8 cellular contexts compared by ENCODE assay signal in the genomic region with DNA sequence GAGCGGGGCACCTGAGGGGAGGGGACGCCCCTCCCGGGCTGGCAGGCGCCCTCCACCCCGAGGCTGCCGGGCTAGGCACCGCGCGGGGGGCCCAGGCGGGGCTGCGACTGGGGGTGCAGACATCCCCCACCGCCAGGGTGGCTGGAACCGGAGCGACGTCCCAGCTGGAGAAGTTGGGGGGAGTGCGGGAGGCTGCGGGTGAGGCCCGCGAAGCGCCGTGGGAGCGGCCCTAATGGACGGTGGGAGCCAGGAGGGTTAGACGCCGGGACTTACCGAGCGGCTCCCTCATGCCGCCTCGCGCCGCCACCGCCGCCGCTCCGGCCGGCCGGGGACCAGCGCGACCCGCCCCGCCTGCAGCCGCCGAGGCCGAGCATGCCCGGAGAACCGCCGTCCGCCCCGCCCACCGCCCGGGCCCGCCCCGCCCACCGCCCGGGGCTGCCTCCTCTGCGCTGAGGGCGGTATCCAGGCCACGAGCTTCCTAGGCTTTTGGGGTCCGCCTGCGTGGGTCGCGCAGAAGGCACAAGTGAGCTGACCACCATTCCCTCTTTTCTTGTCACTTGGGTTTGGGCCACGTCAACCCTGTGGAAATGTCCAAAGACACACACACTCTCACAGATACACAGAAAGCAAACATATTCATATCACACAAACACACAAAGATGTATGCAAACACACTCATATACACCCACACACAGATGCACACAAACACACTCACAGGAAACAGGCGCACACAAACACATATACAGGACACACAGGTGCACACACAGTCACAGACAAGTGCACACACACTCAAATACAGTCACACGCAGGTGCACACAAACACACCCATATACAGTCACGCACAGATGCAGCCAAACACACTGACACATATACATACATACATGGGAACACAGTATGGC.
DNase-seq lines count a peak whose midpoint lies in the region; ATAC-seq and TF ChIP-seq lines count a peak whose summit lies in the region.

A gene with protein sequence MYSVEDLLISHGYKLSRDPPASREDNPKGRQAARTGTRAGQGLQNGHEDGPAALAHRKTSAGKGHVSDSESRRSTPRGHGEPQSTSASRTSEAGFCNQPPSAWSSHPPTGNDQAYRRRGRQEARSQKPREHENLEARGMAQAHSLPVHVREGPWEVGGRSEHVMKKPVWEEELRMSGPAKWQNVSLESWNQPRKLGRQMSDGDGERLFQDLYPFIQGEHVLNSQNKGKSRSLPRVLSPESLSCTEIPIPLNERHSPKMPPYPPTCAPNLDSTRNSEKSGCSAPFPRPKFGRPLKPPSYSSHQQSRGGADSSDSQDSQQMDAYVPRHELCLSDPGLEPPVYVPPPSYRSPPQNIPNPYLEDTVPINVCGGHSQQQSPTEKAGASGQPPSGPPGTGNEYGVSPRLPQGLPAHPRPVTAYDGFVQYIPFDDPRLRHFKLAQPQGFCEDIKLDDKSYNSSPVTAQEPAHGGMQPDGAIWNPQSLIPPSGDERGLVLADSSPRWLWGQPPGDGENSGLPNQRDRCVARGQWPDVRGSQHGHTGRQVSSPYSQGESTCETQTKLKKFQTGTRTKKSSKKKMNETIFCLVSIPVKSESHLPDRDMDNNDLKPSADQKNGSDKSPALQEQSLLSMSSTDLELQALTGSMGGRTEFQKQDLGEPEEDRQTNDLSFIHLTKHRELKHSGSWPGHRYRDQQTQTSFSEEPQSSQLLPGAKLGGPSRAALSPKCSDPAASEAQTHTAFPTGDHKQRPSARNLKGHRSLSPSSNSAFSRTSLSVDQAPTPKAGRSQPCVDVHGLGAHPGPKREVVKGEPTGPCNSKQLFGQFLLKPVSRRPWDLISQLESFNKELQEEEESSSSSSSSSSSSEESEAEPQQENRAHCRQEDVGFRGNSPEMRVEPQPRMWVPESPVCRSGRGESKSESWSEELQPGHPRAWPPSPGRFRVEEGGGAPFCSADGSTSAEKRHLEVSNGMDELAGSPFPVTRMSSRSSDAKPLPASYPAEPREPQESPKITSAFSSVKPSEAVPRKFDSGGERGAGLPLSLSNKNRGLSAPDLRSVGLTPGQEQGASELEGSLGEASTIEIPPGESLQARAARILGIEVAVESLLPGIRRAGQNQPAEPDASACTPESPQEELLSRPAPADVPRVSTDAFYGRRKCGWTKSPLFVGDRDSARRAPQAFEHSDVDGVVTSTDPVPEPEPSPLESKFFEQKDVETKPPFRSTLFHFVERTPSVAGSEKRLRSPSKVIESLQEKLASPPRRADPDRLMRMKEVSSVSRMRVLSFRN (N-terminal part only) (minus strand): TSS at position 378 of the 899 bp plus-strand sequence. CDS start 11,774 bp downstream, outside the sequence.

- H3K4me3 Mint-ChIP-seq in T-helper 2 cell treated with Interferon-gamma antibody and Interleukin-4, amounts not matched to agents 5 μg/mL and 100 μg/mL, for 36 hours = peak within 1 kb of the TSS; percentile 77

- peaks cover 3% of the 10 kb centered on the region for H3K36me3 Mint-ChIP-seq in T-helper 2 cell treated with Interferon-gamma antibody and Interleukin-4, amounts not matched to agents 5 μg/mL and 100 μg/mL, for 36 hours (ENCODE audit: low read depth)

- H3K27ac Mint-ChIP-seq in T-helper 2 cell treated with Interferon-gamma antibody and Interleukin-4, amounts not matched to agents 5 μg/mL and 100 μg/mL, for 36 hours = peak within 1 kb of the TSS; percentile 37

- peak within 1 kb of the TSS; percentile 94 for H3K27ac ChIP-seq in rectal smooth muscle tissue (ENCODE audit: low read depth, low read length)

- H3K27me3 ChIP-seq in GM06990 (replicated peaks; ENCODE audit: control insufficient read depth, insufficient read depth, low read length) = peaks cover 2% of the 10 kb centered on the region
- H3K27me3 ChIP-seq in rectal smooth muscle tissue (ENCODE audit: control insufficient read depth, insufficient read depth, low read length) = no peaks in the 10 kb centered on the region

- DNase-seq in GM06990 (ENCODE audit: extremely low read depth, insufficient read length) (peak; percentile 27), astrocyte of the spinal cord (ENCODE audit: low read depth, low spot score) (no peak), hypothalamus (lab: John Stamatoyannopoulos, UW) (peak in 30 of 51 donors; percentile 2 to 67 (median 27)), NCI-H2171 (lab: John Stamatoyannopoulos, UW) (no peak)
- DNase-seq in T-helper 2 cell treated with Interferon-gamma antibody and Interleukin-4, amounts not matched to agents 5 μg/mL and 100 μg/mL, for 36 hours (ENCODE audit: low spot score) = peak; percentile 63

- peak within 1 kb of the TSS; percentile 22 for H3K4me3 ChIP-seq in GM06990 (replicated peaks; ENCODE audit: low read depth, low read length)
- peak within 1 kb of the TSS; percentile 65 for H3K4me3 ChIP-seq in astrocyte of the spinal cord (ENCODE audit: low read depth, low read length)
- peak within 1 kb of the TSS; percentile 71 for H3K4me3 ChIP-seq in rectal smooth muscle tissue (ENCODE audit: low read length)

- in situ Hi-C loops in astrocyte of the spinal cord (cut with HindIII; ENCODE audit: low sequenced_read_pairs) = no loop called here

- peaks cover 28% of the 10 kb centered on the region for H3K4me1 Mint-ChIP-seq in T-helper 2 cell treated with Interferon-gamma antibody and Interleukin-4, amounts not matched to agents 5 μg/mL and 100 μg/mL, for 36 hours (ENCODE audit: low read depth)

- peak; percentile 74 for ATAC-seq in HG02970 (IDR thresholded peaks at IDR 0.05; ENCODE audit: low FRiP score, unreplicated experiment)
- ATAC-seq in GM21529 (IDR thresholded peaks at IDR 0.05; ENCODE audit: unreplicated experiment) = no peak

- peaks cover 16% of the 10 kb centered on the region for H3K4me1 ChIP-seq in rectal smooth muscle tissue (ENCODE audit: control insufficient read depth, insufficient read depth, low read length)

- no peak for TF ChIP-seq CTCF in GM06990 (IDR thresholded peaks at IDR 0.05; ENCODE audit: insufficient read depth, low read length, poor library complexity, severe bottlenecking)
- no peak for TF ChIP-seq CTCF in astrocyte of the spinal cord (IDR thresholded peaks at IDR 0.05; ENCODE audit: low read depth, low read length)

- no peaks in the 10 kb centered on the region for H3K36me3 ChIP-seq in GM06990 (ENCODE audit: control insufficient read depth, insufficient read depth, low read length)
- no peaks in the 10 kb centered on the region for H3K36me3 ChIP-seq in rectal smooth muscle tissue (ENCODE audit: control insufficient read depth, insufficient read depth, low read length)

- peaks cover 65% of the 10 kb centered on the region for H3K27me3 Mint-ChIP-seq in T-helper 2 cell treated with Interferon-gamma antibody and Interleukin-4, amounts not matched to agents 5 μg/mL and 100 μg/mL, for 36 hours (ENCODE audit: low read depth)

- H3K9ac ChIP-seq in rectal smooth muscle tissue (ENCODE audit: low read length) = peak within 1 kb of the TSS; percentile 36

- H3K9me3 Mint-ChIP-seq in T-helper 2 cell treated with Interferon-gamma antibody and Interleukin-4, amounts not matched to agents 5 μg/mL and 100 μg/mL, for 36 hours = no peaks in the 10 kb centered on the region

Comparison
In these comparisons a context has a peak if more than half of its experiments do, and no peak if none do; other contexts are left out.
1. DNase-seq: peak in GM06990 (single experiment), T-helper 2 cell treated with Interferon-gamma antibody and Interleukin-4, amounts not matched to agents 5 μg/mL and 100 μg/mL, for 36 hours (single experiment) and hypothalamus (30 of 51); none in astrocyte of the spinal cord (single experiment) and NCI-H2171 (single experiment).
2. Peak in every context shown above with its lines, with median percentiles within 50 percentile points of each other: H3K4me3 ChIP-seq.